23 cellular contexts compared by ENCODE assay signal in genomic region chr20:48689874-48690571, GRCh38.
A peak's percentile ranks its signal among the peaks of the same experiment; 100 is the strongest.
DNase-seq lines count a peak whose midpoint lies in the region; ATAC-seq, FAIRE-seq and TF ChIP-seq lines count a peak whose summit lies in the region.
"Had no signal": no experiment of that assay in that cellular context is flagged by ENCODE, and none has a peak within 500 bp of the region (broad histone marks: within the 10 kb centered on the region; RNA-seq: fewer than 3 reads in every experiment).

No MANE protein-coding gene starts in this region.

- no peak overlapping the region for H3K9ac ChIP-seq in GM12878 (ENCODE audit: control insufficient read depth, insufficient read depth, low read length)
- H3K9ac ChIP-seq: GM23248, SK-N-SH had no signal

- SMC1A ChIA-PET in GM12878 (lab: Charles Lee; ENCODE audit: uncharacterized antibody, unreplicated experiment), result no interaction called here

- no peak for ATAC-seq in CD8-positive, alpha-beta T cell
- no peak for ATAC-seq in GM12878
- peak; percentile 32 for ATAC-seq in naive thymus-derived CD4-positive, alpha-beta T cell
- ATAC-seq in GM21360 (IDR thresholded peaks at IDR 0.05; ENCODE audit: unreplicated experiment), result no peak
- no peak for ATAC-seq in gastroesophageal sphincter
- ATAC-seq: activated naive CD4-positive, alpha-beta T cell treated with anti-CD3 and anti-CD28 coated beads, Interleukin-2, amount 50 U/mL, for 72 hours; psoas muscle had no signal

- no peak for TF ChIP-seq RAD21 in GM12878 (IDR thresholded peaks at IDR 0.05; ENCODE audit: insufficient read depth, low read depth, low read length)

- CTCF ChIA-PET in A673 (lab: Charles Lee), result no interaction called here
- CTCF ChIA-PET in CD8-positive, alpha-beta T cell (lab: Charles Lee), result interaction anchor here (1.6 kb wide), 1 partner anchor 32 kb away, joined by 4 read pairs; no protein-coding TSS in a partner anchor
- CTCF ChIA-PET in GM12878 (lab: Yijun Ruan, JAX), result interaction anchor here (0.5 kb wide), 1 partner anchor 214 kb away, joined by 4 read pairs; no protein-coding TSS in a partner anchor
- CTCF ChIA-PET in naive thymus-derived CD4-positive, alpha-beta T cell (lab: Charles Lee), result no interaction called here

- no TSS peak for BruUV-seq in A673 (replicated peaks; lab: Mats Ljungman, UMichigan)
- no TSS peak for BruUV-seq in GM12878 (replicated peaks; lab: Mats Ljungman, UMichigan)

- H3K27ac Mint-ChIP-seq in CD8-positive, alpha-beta T cell, result peak overlapping the region; percentile 78
- H3K27ac Mint-ChIP-seq in naive thymus-derived CD4-positive, alpha-beta T cell, result no peak overlapping the region
- H3K27ac Mint-ChIP-seq: mesothelial cell of epicardium; T-helper 2 cell treated with Interferon-gamma antibody and Interleukin-4, amounts not matched to agents 5 μg/mL and 100 μg/mL, for 36 hours; type B pancreatic cell had no signal

- H3K9me3 Mint-ChIP-seq in CD8-positive, alpha-beta T cell, result no peaks in the 10 kb centered on the region
- H3K9me3 Mint-ChIP-seq in naive thymus-derived CD4-positive, alpha-beta T cell, result no peaks in the 10 kb centered on the region
- H3K9me3 Mint-ChIP-seq: activated naive CD4-positive, alpha-beta T cell treated with anti-CD3 and anti-CD28 coated beads, Interleukin-2, amount 50 U/mL, for 72 hours; mesothelial cell of epicardium; naive B cell; T-helper 2 cell treated with Interferon-gamma antibody and Interleukin-4, amounts not matched to agents 5 μg/mL and 100 μg/mL, for 36 hours; type B pancreatic cell had no signal

- in situ Hi-C loops in GM12878 (cut with MboI), result no loop called here

- H3K27me3 ChIP-seq in A673 (replicated peaks; ENCODE audit: insufficient read depth, low read depth, low read length, poor library complexity) (no peaks in the 10 kb centered on the region), GM12878 (replicated peaks in 1 of 2; ENCODE audit: control insufficient read depth in 2 of 2, insufficient read depth in 2 of 2, low read length in 1 of 2) (no peaks in the 10 kb centered on the region), gastroesophageal sphincter (no peaks in the 10 kb centered on the region), ascending aorta (no peaks in the 10 kb centered on the region)
- no peaks in the 10 kb centered on the region for H3K27me3 ChIP-seq in CD8-positive, alpha-beta T cell (ENCODE audit: insufficient read depth, low read length)
- H3K27me3 ChIP-seq in naive thymus-derived CD4-positive, alpha-beta T cell (ENCODE audit: control insufficient read depth in 2 of 2, insufficient read depth in 2 of 2, low read length in 2 of 2), result no peaks in the 10 kb centered on the region

- peaks cover 62% of the 10 kb centered on the region for H3K36me3 ChIP-seq in A673 (ENCODE audit: insufficient read depth, low read length, poor library complexity, severe bottlenecking)
- peaks cover 46% of the 10 kb centered on the region for H3K36me3 ChIP-seq in CD8-positive, alpha-beta T cell (ENCODE audit: insufficient read depth, low read length)
- peaks cover 44 to 53% of the 10 kb centered on the region in 2 experiments for H3K36me3 ChIP-seq in GM12878 (ENCODE audit: control insufficient read depth in 2 of 2, insufficient read depth in 2 of 2, low read length in 1 of 2)
- H3K36me3 ChIP-seq in naive thymus-derived CD4-positive, alpha-beta T cell (ENCODE audit: control insufficient read depth in 2 of 3, insufficient read depth in 3 of 3, low read length in 3 of 3), result peaks cover 3 to 33% (median 8%) of the 10 kb centered on the region in 3 experiments
- H3K36me3 ChIP-seq in gastroesophageal sphincter, result peaks cover 0 to 19% of the 10 kb centered on the region in 2 donors
- peaks cover 23 to 24% of the 10 kb centered on the region in 2 donors for H3K36me3 ChIP-seq in ascending aorta
- H3K36me3 ChIP-seq: left ventricle myocardium inferior had no signal

- TF ChIP-seq POLR2A in GM12878 (IDR thresholded peaks at IDR 0.05; ENCODE audit: low read depth, low read length), result no peak
- no peak for TF ChIP-seq POLR2A in gastroesophageal sphincter (IDR thresholded peaks at IDR 0.05)

- intact Hi-C loops in A673 (cut with micrococcal nuclease; ENCODE audit: unreplicated experiment), result no loop called here
- intact Hi-C loops in CD8-positive, alpha-beta T cell (cut with DNase I, micrococcal nuclease), result no loop called here
- intact Hi-C loops in GM12878 (cut with micrococcal nuclease; ENCODE audit: unreplicated experiment), result no loop called here
- intact Hi-C loops in naive thymus-derived CD4-positive, alpha-beta T cell (cut with micrococcal nuclease), result no loop called here
- intact Hi-C loops in ascending aorta (cut with DNase I), result no loop called here

- no peaks in the 10 kb centered on the region for H3K79me2 ChIP-seq in GM12878 (ENCODE audit: control insufficient read depth, insufficient read depth, low read length)

- H3K4me2 ChIP-seq in GM12878 (ENCODE audit: control insufficient read depth, insufficient read depth), result no peak overlapping the region
- H3K4me2 ChIP-seq: SK-N-SH had no signal

- H3K36me3 Mint-ChIP-seq in CD8-positive, alpha-beta T cell, result peaks cover 86% of the 10 kb centered on the region
- H3K36me3 Mint-ChIP-seq in naive thymus-derived CD4-positive, alpha-beta T cell, result peaks cover 0 to 25% (median 0%) of the 10 kb centered on the region in 5 donors
- H3K36me3 Mint-ChIP-seq: activated naive CD4-positive, alpha-beta T cell treated with anti-CD3 and anti-CD28 coated beads, Interleukin-2, amount 50 U/mL, for 72 hours; mesothelial cell of epicardium had no signal

- H3K4me1 ChIP-seq in A673 (ENCODE audit: insufficient read depth, low read length, poor library complexity, severe bottlenecking), result peaks cover 41% of the 10 kb centered on the region
- peaks cover 16% of the 10 kb centered on the region for H3K4me1 ChIP-seq in CD8-positive, alpha-beta T cell (ENCODE audit: insufficient read depth, low read length)
- no peaks in the 10 kb centered on the region for H3K4me1 ChIP-seq in GM12878 (ENCODE audit: control insufficient read depth, insufficient read depth, low read length)
- H3K4me1 ChIP-seq in naive thymus-derived CD4-positive, alpha-beta T cell (ENCODE audit: control insufficient read depth in 2 of 2, insufficient read depth in 2 of 2, low read length in 2 of 2), result peaks cover 0 to 22% of the 10 kb centered on the region in 2 donors
- H3K4me1 ChIP-seq in gastroesophageal sphincter, result peaks cover 0 to 41% (median 21%) of the 10 kb centered on the region in 3 donors
- H3K4me1 ChIP-seq in ascending aorta, result peaks cover 12 to 21% of the 10 kb centered on the region in 2 donors

- H3K9me3 ChIP-seq in A673 (ENCODE audit: low read depth, low read length, poor library complexity, severe bottlenecking), result no peaks in the 10 kb centered on the region
- no peaks in the 10 kb centered on the region for H3K9me3 ChIP-seq in CD8-positive, alpha-beta T cell (ENCODE audit: low read length)
- H3K9me3 ChIP-seq in GM12878 (replicated peaks; ENCODE audit: control insufficient read depth, insufficient read depth, low read length), result no peaks in the 10 kb centered on the region
- H3K9me3 ChIP-seq in naive thymus-derived CD4-positive, alpha-beta T cell (ENCODE audit: control insufficient read depth in 2 of 3, low read length in 3 of 3), result no peaks in the 10 kb centered on the region
- no peaks in the 10 kb centered on the region for H3K9me3 ChIP-seq in gastroesophageal sphincter
- no peaks in the 10 kb centered on the region for H3K9me3 ChIP-seq in ascending aorta
- H3K9me3 ChIP-seq: left ventricle myocardium inferior, psoas muscle, SK-N-SH had no signal

- DNase-seq in A673 (ENCODE audit: low spot score) (no peak), GM12878 (ENCODE audit: low read depth, low spot score) (no peak), ascending aorta (ENCODE audit: low spot score in 2 of 2) (no peak)
- DNase-seq in CD8-positive, alpha-beta T cell, result no peak
- no peak for DNase-seq in naive thymus-derived CD4-positive, alpha-beta T cell
- DNase-seq: central memory CD4-positive, alpha-beta T cell; GM23248; Karpas-422; left ventricle myocardium inferior; naive B cell; NCI-H1436 treated with DMSO at 0.1 percent for 48 hours; NCI-H446 treated with DMSO at 0.1 percent for 48 hours; NCI-H82; occipital lobe; psoas muscle; SK-N-SH had no signal

- no peak overlapping the region for H3K4me3 ChIP-seq in A673 (ENCODE audit: low read depth, low read length, poor library complexity, severe bottlenecking)
- no peak overlapping the region for H3K4me3 ChIP-seq in CD8-positive, alpha-beta T cell (ENCODE audit: low read depth, low read length)
- H3K4me3 ChIP-seq in GM12878, result no peak overlapping the region
- no peak overlapping the region for H3K4me3 ChIP-seq in naive thymus-derived CD4-positive, alpha-beta T cell (ENCODE audit: low read length)
- no peak overlapping the region for H3K4me3 ChIP-seq in gastroesophageal sphincter
- H3K4me3 ChIP-seq in ascending aorta, result no peak overlapping the region
- H3K4me3 ChIP-seq: GM23248, left ventricle myocardium inferior, psoas muscle had no signal

- POLR2A ChIA-PET in A673 (lab: Charles Lee; ENCODE audit: low non-redundant PET) (no interaction called here), GM12878 (lab: Charles Lee) (no interaction called here)
- POLR2A ChIA-PET in CD8-positive, alpha-beta T cell (lab: Charles Lee), result no interaction called here
- POLR2A ChIA-PET in naive thymus-derived CD4-positive, alpha-beta T cell (lab: Charles Lee), result interaction anchor here (0.6 kb wide), 1 partner anchor 156 kb away, joined by 3 read pairs; no protein-coding TSS in a partner anchor

- H3K27ac ChIP-seq in A673 (ENCODE audit: low read depth, low read length, poor library complexity, severe bottlenecking), result peak overlapping the region; percentile 92
- no peak overlapping the region for H3K27ac ChIP-seq in CD8-positive, alpha-beta T cell (ENCODE audit: low read depth, low read length)
- H3K27ac ChIP-seq in GM12878 (ENCODE audit: control insufficient read depth, insufficient read depth), result no peak overlapping the region
- no peak overlapping the region for H3K27ac ChIP-seq in naive thymus-derived CD4-positive, alpha-beta T cell (ENCODE audit: low read depth, low read length)
- H3K27ac ChIP-seq in gastroesophageal sphincter, result no peak overlapping the region
- no peak overlapping the region for H3K27ac ChIP-seq in ascending aorta
- H3K27ac ChIP-seq: GM23248, left ventricle myocardium inferior, psoas muscle had no signal

- TF ChIP-seq EP300 in GM12878 (IDR thresholded peaks at IDR 0.05; ENCODE audit: borderline replicate concordance in 1 of 2, control insufficient read depth in 1 of 2, low read depth in 2 of 2, low read length in 2 of 2), result no peak
- no peak for TF ChIP-seq EP300 in gastroesophageal sphincter (IDR thresholded peaks at IDR 0.05)

- peaks cover 25% of the 10 kb centered on the region for H3K4me1 Mint-ChIP-seq in CD8-positive, alpha-beta T cell (ENCODE audit: low read depth)
- H3K4me1 Mint-ChIP-seq in naive thymus-derived CD4-positive, alpha-beta T cell, result peaks cover 0 to 25% (median 9%) of the 10 kb centered on the region in 7 donors

- no peak overlapping the region for H2AFZ ChIP-seq in GM12878 (ENCODE audit: control insufficient read depth, low read depth, low read length)
- H2AFZ ChIP-seq: GM23248 had no signal

- RAD21 ChIA-PET in GM12878 (lab: Charles Lee; ENCODE audit: unreplicated experiment), result no interaction called here

- H3K4me3 Mint-ChIP-seq in CD8-positive, alpha-beta T cell, result no peak overlapping the region
- H3K4me3 Mint-ChIP-seq in naive thymus-derived CD4-positive, alpha-beta T cell, result no peak overlapping the region
- H3K4me3 Mint-ChIP-seq: mesothelial cell of epicardium; naive B cell; T-helper 2 cell treated with Interferon-gamma antibody and Interleukin-4, amounts not matched to agents 5 μg/mL and 100 μg/mL, for 36 hours; type B pancreatic cell had no signal

- no peak for FAIRE-seq in GM12878 (lab: Jason Lieb, UNC)
- FAIRE-seq: islet of Langerhans had no signal

- TF ChIP-seq CTCF in A673 (conservative IDR thresholded peaks at IDR 0.05; ENCODE audit: low read depth, low read length) (no peak), GM12878 (IDR thresholded peaks at IDR 0.05 in 2 of 3, conservative IDR thresholded peaks at IDR 0.05 in 1 of 3; ENCODE audit: control insufficient read depth in 2 of 3, extremely low read depth in 1 of 3, insufficient read depth in 1 of 3, low read depth in 3 of 3, low read length in 3 of 3) (no peak), gastroesophageal sphincter (IDR thresholded peaks at IDR 0.05) (no peak), ascending aorta (IDR thresholded peaks at IDR 0.05) (no peak)
- TF ChIP-seq CTCF in CD8-positive, alpha-beta T cell (IDR thresholded peaks at IDR 0.05), result no peak

- no peaks in the 10 kb centered on the region for H3K27me3 Mint-ChIP-seq in CD8-positive, alpha-beta T cell (ENCODE audit: low read depth)
- H3K27me3 Mint-ChIP-seq in naive thymus-derived CD4-positive, alpha-beta T cell, result no peaks in the 10 kb centered on the region
- H3K27me3 Mint-ChIP-seq: naive B cell, type B pancreatic cell had no signal

- no peaks in the 10 kb centered on the region for H4K20me1 ChIP-seq in GM12878 (ENCODE audit: control insufficient read depth, insufficient read depth)

- 63% methylated on average over 9 of the region's 9 CpGs for WGBS in GM12878 (ENCODE audit: insufficient coverage, insufficient replicate concordance, low lambda C conversion rate, missing lambda C conversion rate)
- 93 to 100% methylated on average over 3 to 8 of the region's 9 CpGs for WGBS in gastroesophageal sphincter (ENCODE audit: low coverage in 1 of 2), 2 donors

Comparison
In these comparisons a context has a peak if more than half of its experiments do, and no peak if none do; other contexts are left out.
1. CTCF ChIA-PET loops: an anchor here in CD8-positive, alpha-beta T cell (1.6 kb wide) and GM12878 (0.5 kb wide); none called in A673 and naive thymus-derived CD4-positive, alpha-beta T cell.